In genomic region chr2:63058149-63058741, GRCh38 we compare ENCODE assay signal across 10 cellular contexts. TPM values are rescaled to one million over a fixed set of nuclear protein-coding genes. Genes with fewer than 3 reads are reported as not detected.
A peak's percentile ranks its signal among the peaks of the same experiment; 100 is the strongest.
DNase-seq lines count a peak whose midpoint lies in the region; ATAC-seq and TF ChIP-seq lines count a peak whose summit lies in the region.
"Had no signal": no experiment of that assay in that cellular context is flagged by ENCODE, and none has a peak within 500 bp of the region (broad histone marks: within the 10 kb centered on the region; RNA-seq: fewer than 3 reads in every experiment).

No MANE protein-coding gene starts in this region.

- no peak overlapping the region for H2BK5ac ChIP-seq in mesendoderm (ENCODE audit: low read length)

- TF ChIP-seq EP300 in gastroesophageal sphincter (IDR thresholded peaks at IDR 0.05) = no peak

- H3K4ac ChIP-seq in mesendoderm (ENCODE audit: low read depth, low read length) = no peak overlapping the region

- no CpG with 5 or more reads among the region's 18 CpGs for WGBS in mesendoderm (ENCODE audit: extremely low coverage, insufficient coverage, low lambda C conversion rate)
- 7 to 12% methylated on average over 14 to 15 of the region's 18 CpGs for WGBS in gastroesophageal sphincter (ENCODE audit: low coverage in 1 of 2), 2 donors

- no peak overlapping the region for H3K56ac ChIP-seq in mesendoderm (ENCODE audit: low read length)

- no peak overlapping the region for H2BK120ac ChIP-seq in mesendoderm (ENCODE audit: low read depth, low read length)

- H3K79me1 ChIP-seq in mesendoderm (ENCODE audit: low read length) = no peaks in the 10 kb centered on the region

- H3K4me3 ChIP-seq in left ventricle myocardium inferior (peak overlapping the region; percentile 50), mesendoderm (ENCODE audit: low read length) (no peak overlapping the region), gastroesophageal sphincter (peak overlapping the region in 1 of 2 donors; percentile 29)
- H3K4me3 ChIP-seq: SK-N-MC had no signal

- H3K9me3 ChIP-seq in left ventricle myocardium inferior (replicated peaks) (no peaks in the 10 kb centered on the region), gastroesophageal sphincter (peaks cover 0 to 14% (median 0%) of the 10 kb centered on the region in 3 donors)

- no peak overlapping the region for H3K23ac ChIP-seq in mesendoderm (ENCODE audit: low read length)

- no peak for TF ChIP-seq POLR2A in gastroesophageal sphincter (IDR thresholded peaks at IDR 0.05)

- no peak overlapping the region for H2BK15ac ChIP-seq in mesendoderm (replicated peaks; ENCODE audit: low read depth)

- H3K27ac ChIP-seq in left ventricle myocardium inferior (replicated peaks) (no peak overlapping the region), mesendoderm (ENCODE audit: low read depth, low read length) (no peak overlapping the region), gastroesophageal sphincter (no peak overlapping the region)
- H3K27ac ChIP-seq: SK-N-MC had no signal

- no peak overlapping the region for H2AK5ac ChIP-seq in mesendoderm (ENCODE audit: low read length)

- H3K4me2 ChIP-seq in mesendoderm (ENCODE audit: low read length) = peak overlapping the region; percentile 3

- no peaks in the 10 kb centered on the region for H3K79me2 ChIP-seq in mesendoderm (ENCODE audit: control insufficient read depth, insufficient read depth, low read length)

- no peak overlapping the region for H3K18ac ChIP-seq in mesendoderm (ENCODE audit: low read length)

- intact Hi-C loops in left ventricle myocardium inferior (cut with micrococcal nuclease) (no loop called here), Right ventricle myocardium superior (cut with DNase I) (no loop called here)

- no peaks in the 10 kb centered on the region for H3K36me3 ChIP-seq in left ventricle myocardium inferior
- no peaks in the 10 kb centered on the region for H3K36me3 ChIP-seq in mesendoderm (ENCODE audit: control insufficient read depth, insufficient read depth, low read length)
- H3K36me3 ChIP-seq in gastroesophageal sphincter = no peaks in the 10 kb centered on the region

- H3K27me3 ChIP-seq in left ventricle myocardium inferior (ENCODE audit: low read depth) (peaks cover 100% of the 10 kb centered on the region), mesendoderm (ENCODE audit: insufficient read depth, low read length, poor library complexity) (peaks cover 61% of the 10 kb centered on the region), gastroesophageal sphincter (peaks cover 100% of the 10 kb centered on the region)

- ATAC-seq in Right ventricle myocardium superior (ENCODE audit: poor library complexity) = no peak
- no peak for ATAC-seq in HG02588 (IDR thresholded peaks at IDR 0.05; ENCODE audit: unreplicated experiment)
- ATAC-seq in gastroesophageal sphincter = no peak

- H4K5ac ChIP-seq in mesendoderm (ENCODE audit: low read length) = no peak overlapping the region

- no peak overlapping the region for H4K8ac ChIP-seq in mesendoderm (ENCODE audit: low read depth, low read length)

- H3K4me1 ChIP-seq in left ventricle myocardium inferior (peaks cover 65% of the 10 kb centered on the region), mesendoderm (ENCODE audit: control insufficient read depth, low read depth, low read length) (peaks cover 12% of the 10 kb centered on the region), gastroesophageal sphincter (peaks cover 2 to 68% (median 39%) of the 10 kb centered on the region in 3 donors)

- H3K9ac ChIP-seq in mesendoderm (ENCODE audit: low read length) = peak overlapping the region; percentile 4

- no peak for TF ChIP-seq CTCF in left ventricle myocardium inferior (IDR thresholded peaks at IDR 0.05; ENCODE audit: borderline replicate concordance)
- no peak for TF ChIP-seq CTCF in gastroesophageal sphincter (IDR thresholded peaks at IDR 0.05)

- no peak for DNase-seq in left ventricle myocardium inferior
- no peak for DNase-seq in Right ventricle myocardium superior
- peak; percentile 73 for DNase-seq in astrocyte of the hippocampus (ENCODE audit: low read depth, low spot score)
- peak; percentile 68 for DNase-seq in mesendoderm
- DNase-seq in hippocampal formation (lab: John Stamatoyannopoulos, UW) = no peak
- no peak for DNase-seq in germinal center (ENCODE audit: low spot score)
- DNase-seq: cerebellar nuclear complex had no signal

RNA-seq across cellular contexts. Expression of gene OTX1, which starts 7.6 kb away (rescaled TPM):
- total RNA-seq in left ventricle myocardium inferior (not detected), Right ventricle myocardium superior (not detected), gastroesophageal sphincter (under 1 TPM in 1 of 4 donors, not detected in 3; 0.62 TPM)
- 0.49 TPM for polyA plus RNA-seq in mesendoderm (2013, experiment 1 of 2)
- 0.39 TPM for polyA plus RNA-seq in mesendoderm (2013, experiment 2 of 2)

Comparison
In these comparisons a context has a peak if more than half of its experiments do, and no peak if none do; other contexts are left out.
1. DNase-seq: peak in astrocyte of the hippocampus (single experiment) and mesendoderm (single experiment); none in left ventricle myocardium inferior (single experiment), Right ventricle myocardium superior (single experiment), hippocampal formation (0 of 2) and germinal center (single experiment).